29 cellular contexts compared by ENCODE assay signal in the genomic region with DNA sequence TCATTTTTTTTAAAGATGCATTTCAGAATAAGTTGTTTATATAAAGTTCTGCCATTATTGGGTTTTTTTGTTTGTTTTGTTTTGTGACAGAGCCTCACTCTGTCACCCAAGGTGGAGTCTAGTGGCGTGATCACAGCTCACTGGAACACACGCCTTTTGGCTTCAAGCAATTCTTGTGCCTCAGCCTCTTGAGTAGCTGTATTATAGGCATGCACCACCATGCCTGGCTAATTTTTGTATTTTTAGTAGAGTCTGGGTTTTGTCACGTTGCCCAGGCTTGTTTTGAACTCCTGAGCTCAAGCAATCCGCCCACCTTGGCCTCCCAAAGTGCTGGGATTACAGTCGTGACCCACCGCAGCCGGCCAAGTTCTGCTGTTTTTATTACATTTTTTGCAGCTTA.
"Had no signal": no experiment of that assay in that cellular context is flagged by ENCODE, and none has a peak within 500 bp of the region (broad histone marks: within the 10 kb centered on the region; RNA-seq: fewer than 3 reads in every experiment).

No MANE protein-coding gene starts in this region.

- H3K9me3 Mint-ChIP-seq: central memory CD8-positive, alpha-beta T cell; effector memory CD8-positive, alpha-beta T cell; mesothelial cell of epicardium; naive B cell; nephron; neural progenitor cell; type B pancreatic cell had no signal

- DNase-seq: cortex of kidney; effector memory CD8-positive, alpha-beta T cell; gastrocnemius medialis; head of caudate nucleus; kidney; mesenchymal stem cell; mucosa of descending colon; naive B cell; posterior cingulate gyrus; psoas muscle; retina; right lobe of liver; stimulated activated CD4-positive, alpha-beta T cell treated with anti-CD3 and anti-CD28 coated beads, Interleukin-12 subunit alpha, Interleukin-12 subunit beta, amount 100 ng/mL, for 4 hours; stimulated activated CD4-positive, alpha-beta T cell treated with anti-CD3 and anti-CD28 coated beads, Interleukin-1b, Interleukin-23, amount 100 ng/mL, for 48 hours; stimulated activated CD4-positive, alpha-beta T cell treated with anti-CD3 and anti-CD28 coated beads, Interleukin-4, amount 100 ng/mL, for 1 hour; stimulated activated CD8-positive, alpha-beta memory T cell treated with anti-CD3 and anti-CD28 coated beads, Interleukin-4, amount 100 ng/mL, for 48 hours; stimulated activated naive CD4-positive, alpha-beta T cell treated with Interleukin-2 at 50 U/mL for 16 hours; stomach; tibial artery had no signal

- H2AFZ ChIP-seq: neural progenitor cell had no signal

- H3K27me3 Mint-ChIP-seq: central memory CD8-positive, alpha-beta T cell; effector memory CD8-positive, alpha-beta T cell; naive B cell; type B pancreatic cell had no signal

- H3K4me1 ChIP-seq: esophagus muscularis mucosa, gastrocnemius medialis, neural progenitor cell, psoas muscle, right lobe of liver, stomach had no signal

- H3K4me3 Mint-ChIP-seq: central memory CD8-positive, alpha-beta T cell; effector memory CD8-positive, alpha-beta T cell; mesothelial cell of epicardium; naive B cell; nephron; neural progenitor cell; type B pancreatic cell had no signal

- H3K4me2 ChIP-seq: neural progenitor cell, smooth muscle cell had no signal

- H3K27ac Mint-ChIP-seq: effector memory CD8-positive, alpha-beta T cell; mesothelial cell of epicardium; nephron; neural progenitor cell; type B pancreatic cell had no signal

- H3K27me3 ChIP-seq: cardiac muscle cell, esophagus muscularis mucosa, gastrocnemius medialis, neural progenitor cell, right lobe of liver, stomach, tibial artery had no signal

- ATAC-seq: effector memory CD8-positive, alpha-beta T cell; gastrocnemius medialis; left lobe of liver; mucosa of descending colon; psoas muscle; right lobe of liver had no signal

- H3K27ac ChIP-seq: cardiac muscle cell, esophagus muscularis mucosa, gastrocnemius medialis, neural progenitor cell, psoas muscle, right lobe of liver, stomach, tibial artery had no signal

- H3K4me3 ChIP-seq: cardiac muscle cell, esophagus muscularis mucosa, gastrocnemius medialis, lung, mucosa of descending colon, neural progenitor cell, psoas muscle, right lobe of liver, smooth muscle cell, stomach, tibial artery had no signal

- H3K9ac ChIP-seq: neural progenitor cell had no signal

- FAIRE-seq: kidney had no signal

- H3K9me3 ChIP-seq: esophagus muscularis mucosa, gastrocnemius medialis, mucosa of descending colon, psoas muscle, right lobe of liver, stomach, tibial artery had no signal

- H3K4me1 Mint-ChIP-seq: central memory CD8-positive, alpha-beta T cell; naive B cell; nephron; neural progenitor cell had no signal
